Comparison of ENCODE assay signal across 17 cellular contexts in the genomic region with DNA sequence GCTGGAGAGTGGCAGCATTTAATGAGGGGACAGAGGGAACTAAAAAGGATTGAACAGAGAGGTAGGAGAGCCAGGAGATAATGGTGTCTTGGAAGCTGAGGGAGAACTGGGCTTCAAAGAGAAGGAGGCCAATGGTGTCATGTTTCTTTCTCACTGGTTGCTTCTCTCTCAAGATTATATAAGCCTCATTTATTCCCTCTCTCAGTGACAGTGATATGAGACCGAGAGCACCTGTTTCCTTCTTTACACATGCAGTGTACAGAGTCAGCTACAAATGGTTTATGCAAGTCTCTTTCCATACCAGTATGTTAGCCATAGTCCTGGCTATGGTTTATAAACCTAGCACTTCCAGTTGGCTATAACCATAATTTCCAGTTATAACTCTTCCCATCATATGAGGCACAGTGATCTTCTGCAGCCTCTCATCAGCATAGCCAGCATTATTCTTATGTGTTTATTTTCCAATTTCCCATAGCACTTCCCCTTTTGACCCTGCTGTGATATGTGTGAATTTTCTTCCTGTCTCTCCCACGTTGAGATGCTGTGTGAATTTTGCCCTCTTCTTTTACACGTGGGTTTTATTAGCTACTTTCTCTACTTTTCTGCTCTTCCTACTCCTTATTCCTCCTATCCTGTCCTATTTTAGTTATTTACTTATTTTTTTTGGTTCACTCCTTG.
A peak's percentile ranks its signal among the peaks of the same experiment; 100 is the strongest.
DNase-seq lines count a peak whose midpoint lies in the region; ATAC-seq, FAIRE-seq and TF ChIP-seq lines count a peak whose summit lies in the region.
"Had no signal": no experiment of that assay in that cellular context is flagged by ENCODE, and none has a peak within 500 bp of the region (broad histone marks: within the 10 kb centered on the region; RNA-seq: fewer than 3 reads in every experiment).

No MANE protein-coding gene starts in this region.

- H3K9me3 ChIP-seq in pancreas (no peaks in the 10 kb centered on the region), right atrium auricular region (no peaks in the 10 kb centered on the region)
- H3K9me3 ChIP-seq: BLaER1 had no signal

- ATAC-seq in pancreas, result peak; percentile 50 to 81 (median 77)
- ATAC-seq in GM18858 (IDR thresholded peaks at IDR 0.05; ENCODE audit: unreplicated experiment), result no peak

- WGBS in pancreas, 2 donors, result 30 to 33% methylated on average over 3 of the region's 3 CpGs

- H3K27ac ChIP-seq in pancreas (peak overlapping the region in 3 of 4 donors; percentile 8 to 56 (median 42)), right atrium auricular region (no peak overlapping the region)
- H3K27ac ChIP-seq: 22Rv1, BLaER1 had no signal

- DNase-seq in DMS153 (lab: John Stamatoyannopoulos, UW) (peak; percentile 37), DMS153 treated with DMSO at 0.1 percent for 48 hours (lab: John Stamatoyannopoulos, UW; ENCODE audit: unreplicated experiment) (no peak), DMS53 treated with DMSO at 0.1 percent for 48 hours (lab: John Stamatoyannopoulos, UW; ENCODE audit: unreplicated experiment) (peak; percentile 40), NCI-H69 (lab: John Stamatoyannopoulos, UW) (peak; percentile 22), pancreas (peak in 2 of 6 donors; percentile 14 to 36), T1000 (lab: John Stamatoyannopoulos, UW) (no peak), right atrium auricular region (ENCODE audit: low spot score) (no peak)
- DNase-seq: CD8-positive, alpha-beta memory T cell; HCEC 1CT; NCI-H1048; SIG-M5; T-helper 2 cell had no signal

- H3K4me3 ChIP-seq in pancreas (no peak overlapping the region), right atrium auricular region (no peak overlapping the region)
- H3K4me3 ChIP-seq: BLaER1 had no signal

- intact Hi-C loops in pancreas (cut with DNase I), result loop anchor here in 1 of 3 donors (10.0 kb wide), 1 partner anchor 68 kb away; a partner anchor contains a TSS

- H3K27me3 ChIP-seq in pancreas, result no peaks in the 10 kb centered on the region
- H3K27me3 ChIP-seq in right atrium auricular region, result no peaks in the 10 kb centered on the region
- H3K27me3 ChIP-seq: BLaER1 had no signal

- H3K4me1 ChIP-seq in pancreas (peaks cover 21 to 37% (median 35%) of the 10 kb centered on the region in 3 donors), right atrium auricular region (no peaks in the 10 kb centered on the region)
- H3K4me1 ChIP-seq: BLaER1 had no signal

- H3K36me3 ChIP-seq in pancreas, result no peaks in the 10 kb centered on the region
- no peaks in the 10 kb centered on the region for H3K36me3 ChIP-seq in right atrium auricular region
- H3K36me3 ChIP-seq: BLaER1 had no signal

- no peak for TF ChIP-seq CTCF in pancreas (IDR thresholded peaks at IDR 0.05)
- no peak for TF ChIP-seq CTCF in right atrium auricular region (IDR thresholded peaks at IDR 0.05)

- FAIRE-seq in pancreas (lab: Jason Lieb, UNC), result no peak
- FAIRE-seq: GM18507, GM19239 had no signal

Comparison
In these comparisons a context has a peak if more than half of its experiments do, and no peak if none do; other contexts are left out.
1. DNase-seq: peak in DMS153 (single experiment), DMS53 treated with DMSO at 0.1 percent for 48 hours (single experiment) and NCI-H69 (single experiment); none in DMS153 treated with DMSO at 0.1 percent for 48 hours (single experiment), T1000 (single experiment) and right atrium auricular region (single experiment).
2. H3K27ac ChIP-seq: peak in pancreas (3 of 4); none in right atrium auricular region (0 of 2).